18 cellular contexts compared by ENCODE assay signal in genomic region chr13:111242585-111242984, GRCh38.
"Had no signal": no experiment of that assay in that cellular context is flagged by ENCODE, and none has a peak within 500 bp of the region (broad histone marks: within the 10 kb centered on the region; RNA-seq: fewer than 3 reads in every experiment).

No MANE protein-coding gene starts in this region.

- H3K27ac ChIP-seq: epithelial cell of prostate, esophagus squamous epithelium, neutrophil, skin epidermis, stomach, thyroid gland, upper lobe of left lung, vagina had no signal

- DNase-seq: cerebellar nuclear complex; cortex of kidney; effector memory CD4-positive, alpha-beta T cell; esophagus squamous epithelium; foreskin fibroblast; immature natural killer cell; naive thymus-derived CD4-positive, alpha-beta T cell; sigmoid colon; stimulated activated CD4-positive, alpha-beta T cell treated with anti-CD3 and anti-CD28 coated beads, Interleukin-2, amount 100 ng/mL, for 24 hours; stimulated activated CD4-positive, alpha-beta T cell treated with anti-CD3 and anti-CD28 coated beads, Interleukin-4, amount 100 ng/mL, for 4 hours; stimulated activated naive CD4-positive, alpha-beta T cell; stomach; thyroid gland; upper lobe of left lung had no signal
